Comparison of ENCODE assay signal across 22 cellular contexts in the genomic region with DNA sequence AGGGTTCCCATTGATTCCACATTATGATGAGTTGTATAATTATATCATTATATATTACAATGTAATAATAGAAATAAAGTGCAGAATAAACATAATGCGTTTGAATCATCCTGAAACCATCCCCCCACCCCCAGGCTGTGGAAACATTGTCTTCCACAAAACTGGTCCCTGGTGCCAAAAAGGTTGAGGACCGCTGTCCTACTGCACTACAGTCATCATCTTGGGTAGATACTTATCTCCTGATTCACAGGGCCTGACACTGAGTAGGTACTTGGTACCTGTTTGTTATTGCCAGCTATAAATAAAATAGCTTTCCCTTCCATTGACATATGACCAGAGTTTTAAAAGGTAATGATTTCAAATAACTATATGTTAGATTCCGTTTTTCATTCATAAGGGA. TPM values are rescaled to one million over a fixed set of nuclear protein-coding genes. Genes with fewer than 3 reads are reported as not detected.
A peak's percentile ranks its signal among the peaks of the same experiment; 100 is the strongest.
DNase-seq lines count a peak whose midpoint lies in the region; ATAC-seq, FAIRE-seq and TF ChIP-seq lines count a peak whose summit lies in the region.
"Had no signal": no experiment of that assay in that cellular context is flagged by ENCODE, and none has a peak within 500 bp of the region (broad histone marks: within the 10 kb centered on the region; RNA-seq: fewer than 3 reads in every experiment).

No MANE protein-coding gene starts in this region.

- intact Hi-C loops in K562 (cut with micrococcal nuclease) = no loop called here

- in situ Hi-C loops in K562 (cut with MboI) = no loop called here
- in situ Hi-C loops in GM13977 (cut with MboI; ENCODE audit: low pct_unique_long_range_greater_than_20kb, low sequenced_read_pairs, unreplicated experiment) = no loop called here

- H3K4me3 Mint-ChIP-seq in activated naive CD4-positive, alpha-beta T cell treated with anti-CD3 and anti-CD28 coated beads, Interleukin-2, amount 10 ng/mL, durations not matched to agents 7 days and 5 days = no peak overlapping the region
- H3K4me3 Mint-ChIP-seq: B cell; CD8-positive, alpha-beta T cell; GM23338; H9 had no signal

- no peak for FAIRE-seq in K562 (lab: Jason Lieb, UNC)
- FAIRE-seq: GM12878, GM18507 had no signal

- BruUV-seq in K562 (replicated peaks; lab: Mats Ljungman, UMichigan) = no TSS peak

- no peak overlapping the region for H3K4me3 ChIP-seq in ACC112 (ENCODE audit: low read depth, low read length)
- H3K4me3 ChIP-seq in K562 = no peak overlapping the region
- H3K4me3 ChIP-seq: BLaER1, GM12878, GM23338 had no signal

- H3K4me1 ChIP-seq in ACC112 (ENCODE audit: control insufficient read depth, insufficient read depth, low read length, unreplicated experiment) (peaks cover 50% of the 10 kb centered on the region), K562 (replicated peaks in 1 of 2; ENCODE audit: control insufficient read depth in 2 of 2, insufficient read depth in 2 of 2, low read length in 2 of 2) (no peaks in the 10 kb centered on the region)
- H3K4me1 ChIP-seq: Caco-2 had no signal

- CTCF ChIA-PET in activated naive CD4-positive, alpha-beta T cell treated with anti-CD3 and anti-CD28 coated beads, Interleukin-2, amount 10 ng/mL, durations not matched to agents 7 days and 5 days (lab: Charles Lee) = interaction anchor here (0.6 to 1.4 kb wide), 3 partner anchors 15 to 86 kb away, joined by 3 read pairs; no protein-coding TSS in a partner anchor
- CTCF ChIA-PET in K562 (lab: Yijun Ruan, JAX; ENCODE audit: low intra/inter-chr PET ratio) = no interaction called here

- H2AFZ ChIP-seq in ACC112 (ENCODE audit: low read length, unreplicated experiment) = no peak overlapping the region
- H2AFZ ChIP-seq in K562 (ENCODE audit: low read depth, low read length) = no peak overlapping the region
- H2AFZ ChIP-seq: GM23338 had no signal

- H3K9me3 Mint-ChIP-seq in activated naive CD4-positive, alpha-beta T cell treated with anti-CD3 and anti-CD28 coated beads, Interleukin-2, amount 10 ng/mL, durations not matched to agents 7 days and 5 days = no peaks in the 10 kb centered on the region
- H3K9me3 Mint-ChIP-seq: CD4-positive, CD25-positive, alpha-beta regulatory T cell; CD8-positive, alpha-beta T cell; GM23338; H9 had no signal

- peak overlapping the region; percentile 81 for H3K27ac Mint-ChIP-seq in activated naive CD4-positive, alpha-beta T cell treated with anti-CD3 and anti-CD28 coated beads, Interleukin-2, amount 10 ng/mL, durations not matched to agents 7 days and 5 days
- H3K27ac Mint-ChIP-seq: B cell, GM23338, H9 had no signal

- no peaks in the 10 kb centered on the region for H3K27me3 Mint-ChIP-seq in activated naive CD4-positive, alpha-beta T cell treated with anti-CD3 and anti-CD28 coated beads, Interleukin-2, amount 10 ng/mL, durations not matched to agents 7 days and 5 days
- H3K27me3 Mint-ChIP-seq: B cell; CD4-positive, CD25-positive, alpha-beta regulatory T cell had no signal

- peaks cover 55% of the 10 kb centered on the region for H3K36me3 ChIP-seq in ACC112 (ENCODE audit: insufficient read depth, low read length)
- H3K36me3 ChIP-seq in K562 (ENCODE audit: control insufficient read depth, insufficient read depth, low read length) = peaks cover 100% of the 10 kb centered on the region

- H3K79me2 ChIP-seq in ACC112 (ENCODE audit: control insufficient read depth, insufficient read depth, low read length, unreplicated experiment) (peaks cover 36% of the 10 kb centered on the region), K562 (ENCODE audit: control insufficient read depth, insufficient read depth, low read length) (peaks cover 82% of the 10 kb centered on the region)

- no peaks in the 10 kb centered on the region for H3K9me3 ChIP-seq in K562 (replicated peaks; ENCODE audit: control insufficient read depth, insufficient read depth, low read depth, low read length)
- H3K9me3 ChIP-seq: BLaER1, Caco-2 had no signal

- no peak for TF ChIP-seq EP300 in K562 (IDR thresholded peaks at IDR 0.05; ENCODE audit: low read length)

- H3K4me2 ChIP-seq in K562 (ENCODE audit: insufficient read depth, low read length) = no peak overlapping the region
- H3K4me2 ChIP-seq: GM23338 had no signal

- no peaks in the 10 kb centered on the region for H3K9me1 ChIP-seq in K562 (ENCODE audit: control insufficient read depth, insufficient read depth, low read length)

- no peak for ATAC-seq in K562
- ATAC-seq in HG03378 (IDR thresholded peaks at IDR 0.05; ENCODE audit: unreplicated experiment) = no peak
- no peak for ATAC-seq in HG02884 (IDR thresholded peaks at IDR 0.05; ENCODE audit: unreplicated experiment)
- ATAC-seq: CD8-positive, alpha-beta T cell; GM12878; GM23338; HCT116 had no signal

- H3K4me1 Mint-ChIP-seq in activated naive CD4-positive, alpha-beta T cell treated with anti-CD3 and anti-CD28 coated beads, Interleukin-2, amount 10 ng/mL, durations not matched to agents 7 days and 5 days = peaks cover 16% of the 10 kb centered on the region
- H3K4me1 Mint-ChIP-seq: H9 had no signal

- TF ChIP-seq RAD21 in K562 (CRISPR knock-in tag; conservative IDR thresholded peaks at IDR 0.05 in 1 of 2, IDR thresholded peaks at IDR 0.05 in 1 of 2) = no peak

- no peak for TF ChIP-seq CTCF in K562 (IDR thresholded peaks at IDR 0.05 in 2 of 3, conservative IDR thresholded peaks at IDR 0.05 in 1 of 3; ENCODE audit: insufficient read depth in 2 of 3, low read depth in 1 of 3, low read length in 3 of 3)
- TF ChIP-seq CTCF in GM13977 (IDR thresholded peaks at IDR 0.05; ENCODE audit: extremely low read depth, insufficient read depth, missing control alignments) = no peak

- H3K36me3 Mint-ChIP-seq in activated naive CD4-positive, alpha-beta T cell treated with anti-CD3 and anti-CD28 coated beads, Interleukin-2, amount 10 ng/mL, durations not matched to agents 7 days and 5 days = peaks cover 77% of the 10 kb centered on the region

- POLR2A ChIA-PET in K562 (lab: Yijun Ruan, JAX) = interaction anchor here (0.6 to 4.1 kb wide), 6 partner anchors 9 to 1764 kb away, joined by 3 to 23 read pairs (median 3); no protein-coding TSS in a partner anchor

- H3K27ac ChIP-seq in ACC112 (ENCODE audit: low read depth, low read length) (peak overlapping the region; percentile 70), K562 (ENCODE audit: extremely low read depth, low read depth, low read length) (no peak overlapping the region)
- H3K27ac ChIP-seq: BLaER1, C4-2B had no signal

- WGBS in K562 (ENCODE audit: insufficient coverage, low coverage, missing lambda C conversion rate) = 85% methylated on average over 3 of the region's 3 CpGs

- H3K9ac ChIP-seq in K562 (ENCODE audit: insufficient read depth in 1 of 2, low read depth in 2 of 2, low read length in 2 of 2) = no peak overlapping the region
- H3K9ac ChIP-seq: BLaER1 had no signal

- H3K27me3 ChIP-seq in ACC112 (ENCODE audit: insufficient read depth, low read length) = no peaks in the 10 kb centered on the region
- no peaks in the 10 kb centered on the region for H3K27me3 ChIP-seq in K562 (ENCODE audit: control insufficient read depth in 2 of 2, insufficient read depth in 2 of 2, low read length in 2 of 2)
- H3K27me3 ChIP-seq: BLaER1 had no signal

- DNase-seq in activated naive CD4-positive, alpha-beta T cell treated with anti-CD3 and anti-CD28 coated beads, Interleukin-2, amount 10 ng/mL, durations not matched to agents 7 days and 5 days = no peak
- no peak for DNase-seq in activated naive CD4-positive, alpha-beta T cell treated with Interleukin-2 at 50 U/mL for 16 hours
- DNase-seq in ELR (ENCODE audit: low read depth) (peak; percentile 45), K562 (ENCODE audit: extremely low read depth in 1 of 4, low spot score in 3 of 4) (no peak), GM13977 (ENCODE audit: low spot score) (no peak)
- DNase-seq: Caco-2; CD4-positive, CD25-positive, alpha-beta regulatory T cell; CD8-positive, alpha-beta T cell; DMS153; DND-41; GDM1; H9 had no signal

- H4K20me1 ChIP-seq in K562 (replicated peaks; ENCODE audit: control insufficient read depth, insufficient read depth, low read length) = peaks cover 3% of the 10 kb centered on the region; the same call in 1 of the 2 replicates

- TF ChIP-seq POLR2A in K562 (conservative IDR thresholded peaks at IDR 0.05) = 0 out of 2 replicates have a peak, but pooled peaks have one; percentile 9

RNA-seq across cellular contexts. Expression of gene ANP32B, which starts 25.6 kb away (rescaled TPM):
- total RNA-seq in K562 (2011; cell fraction: chromatin; rRNA removed; ENCODE audit: low replicate concordance) = 103 and 181 TPM in 2 replicates
- 53.9 and 79.2 TPM in 2 replicates for total RNA-seq in K562 (2011; cell fraction: nucleolus; rRNA removed)
- 96.2 and 106 TPM in 2 replicates for total RNA-seq in K562 (2011; cell fraction: nucleoplasm; rRNA removed)
- total RNA-seq in K562 (2014; rRNA removed) = 90.3 and 90.7 TPM in 2 replicates
- total RNA-seq in K562 (2014; rRNA removed; fragmentation: Illumina TruSeq; extraction: Trizol) = 80.3 and 96.1 TPM in 2 replicates
- total RNA-seq in K562 (2015; rRNA removed; fragmentation: Illumina TruSeq; extraction: Trizol) = 68.9 and 78.4 TPM in 2 replicates
- 384 and 454 TPM in 2 replicates for total RNA-seq in K562 (2021)
- 135 and 147 TPM in 2 replicates for polyA plus RNA-seq in K562 (2011; rRNA removed)
- polyA plus RNA-seq in K562 (2011; cell fraction: cytosol; rRNA removed) = 19.4 and 46.5 TPM in 2 replicates
- 41.5 and 53.7 TPM in 2 replicates for polyA plus RNA-seq in K562 (2011; cell fraction: nucleus; rRNA removed)
- polyA plus RNA-seq in K562 (2012) = 595 and 725 TPM in 2 replicates
- 711 and 815 TPM in 2 replicates for polyA plus RNA-seq in K562 (2014; fragmentation: Illumina TruSeq; extraction: Trizol)
- 100 to 1,000 TPM in 1 of 2 experiments, 10 to 100 TPM in 1; 87.2 to 141 TPM for polyA plus RNA-seq in K562 (2014; fragmentation: Nextera tagmentation; extraction: Ambion mirVana)
- polyA plus RNA-seq in K562 (2014; rRNA removed) = 331 and 380 TPM in 2 replicates
- polyA minus RNA-seq in K562 (2011; rRNA and poly(A)+ RNA removed) = 117 and 146 TPM in 2 replicates
- polyA minus RNA-seq in K562 (2011; cell fraction: cytosol; rRNA and poly(A)+ RNA removed) = 105 and 106 TPM in 2 replicates
- 31.2 and 52.8 TPM in 2 replicates for polyA minus RNA-seq in K562 (2011; cell fraction: nucleus; rRNA and poly(A)+ RNA removed)

RNA-seq across cellular contexts. Expression of gene NANS, which starts 47.8 kb away (rescaled TPM):
- total RNA-seq in K562 (2011; cell fraction: chromatin; rRNA removed; ENCODE audit: low replicate concordance) = 95.6 and 146 TPM in 2 replicates
- 97.0 and 106 TPM in 2 replicates for total RNA-seq in K562 (2011; cell fraction: nucleolus; rRNA removed)
- total RNA-seq in K562 (2011; cell fraction: nucleoplasm; rRNA removed) = 94.6 and 118 TPM in 2 replicates
- total RNA-seq in K562 (2014; rRNA removed) (181 and 197 TPM in 2 replicates), K562 (2014; rRNA removed; fragmentation: Illumina TruSeq; extraction: Trizol) (124 and 133 TPM in 2 replicates), K562 (2015; rRNA removed; fragmentation: Illumina TruSeq; extraction: Trizol) (151 and 156 TPM in 2 replicates), K562 (2021) (127 and 133 TPM in 2 replicates)
- polyA plus RNA-seq in K562 (2011; rRNA removed) (124 and 143 TPM in 2 replicates), K562 (2014; fragmentation: Illumina TruSeq; extraction: Trizol) (137 TPM in 2 replicates), K562 (2014; fragmentation: Nextera tagmentation; extraction: Ambion mirVana) (10 to 100 TPM; 37.1 to 64.3 TPM), K562 (2014; rRNA removed) (127 and 141 TPM in 2 replicates)
- polyA plus RNA-seq in K562 (2011; cell fraction: cytosol; rRNA removed) = 138 and 150 TPM in 2 replicates
- polyA plus RNA-seq in K562 (2011; cell fraction: nucleus; rRNA removed) = 49.2 and 61.9 TPM in 2 replicates
- 189 and 211 TPM in 2 replicates for polyA plus RNA-seq in K562 (2012)
- polyA minus RNA-seq in K562 (2011; rRNA and poly(A)+ RNA removed) = 139 and 167 TPM in 2 replicates
- 63.5 and 72.7 TPM in 2 replicates for polyA minus RNA-seq in K562 (2011; cell fraction: cytosol; rRNA and poly(A)+ RNA removed)
- 26.9 and 42.3 TPM in 2 replicates for polyA minus RNA-seq in K562 (2011; cell fraction: nucleus; rRNA and poly(A)+ RNA removed)
